Comparison of ENCODE assay signal across 7 cellular contexts in genomic region chr10:101000602-101000991, GRCh38. TPM values are rescaled to one million over a fixed set of nuclear protein-coding genes. Genes with fewer than 3 reads are reported as not detected.
DNase-seq lines count a peak whose midpoint lies in the region; ATAC-seq, FAIRE-seq and TF ChIP-seq lines count a peak whose summit lies in the region.
"Had no signal": no experiment of that assay in that cellular context is flagged by ENCODE, and none has a peak within 500 bp of the region (broad histone marks: within the 10 kb centered on the region; RNA-seq: fewer than 3 reads in every experiment).

No MANE protein-coding gene starts in this region.

- H3K27me3 ChIP-seq in HUES48 (ENCODE audit: control insufficient read depth, insufficient read depth, low read length): no peaks in the 10 kb centered on the region
- no peaks in the 10 kb centered on the region for H3K27me3 ChIP-seq in pancreas

- H3K4me3 ChIP-seq in HUES48 (ENCODE audit: low read depth, low read length) (peak overlapping the region; percentile 88), pancreas (peak overlapping the region in 3 of 4 donors; percentile 47 to 91 (median 88))

- 55 to 72% methylated on average over 7 of the region's 7 CpGs for WGBS in pancreas, 2 donors

- intact Hi-C loops in pancreas (cut with DNase I): no loop called here

- ATAC-seq in pancreas (no peak), HG02759 (IDR thresholded peaks at IDR 0.05; ENCODE audit: unreplicated experiment) (no peak)

- H3K9me3 ChIP-seq in HUES48 (ENCODE audit: control insufficient read depth, insufficient read depth, low read length) (no peaks in the 10 kb centered on the region), pancreas (no peaks in the 10 kb centered on the region)

- 0 out of 2 replicates have a peak overlapping the region, but pooled peaks have one; percentile 70 for H3K9ac ChIP-seq in HUES48 (ENCODE audit: low read depth, low read length)

- peak overlapping the region; percentile 74 for H3K27ac ChIP-seq in HUES48 (ENCODE audit: low read depth, low read length)
- H3K27ac ChIP-seq in cingulate gyrus (ENCODE audit: low read depth, low read length): peak overlapping the region; percentile 95
- peak overlapping the region; percentile 57 to 99 (median 98) for H3K27ac ChIP-seq in pancreas

- FAIRE-seq in pancreas (lab: Jason Lieb, UNC): no peak

- no peak for TF ChIP-seq CTCF in pancreas (IDR thresholded peaks at IDR 0.05)

- DNase-seq in pancreas: no peak
- no peak for DNase-seq in COR-L47 (lab: John Stamatoyannopoulos, UW)
- DNase-seq in GM19238 (ENCODE audit: insufficient read length, low spot score): no peak
- DNase-seq: activated CD4-positive, CD25-positive, alpha-beta regulatory T cell had no signal

- H3K4me1 ChIP-seq in HUES48 (ENCODE audit: control insufficient read depth, insufficient read depth, low read length) (peaks cover 18% of the 10 kb centered on the region), pancreas (peaks cover 0 to 20% (median 8%) of the 10 kb centered on the region in 3 donors)

- peaks cover 33% of the 10 kb centered on the region for H3K36me3 ChIP-seq in HUES48 (ENCODE audit: control insufficient read depth, insufficient read depth, low read length)
- H3K36me3 ChIP-seq in pancreas: peaks cover 0 to 7% (median 5%) of the 10 kb centered on the region in 3 donors

RNA-seq across cellular contexts. Expression of gene LZTS2, which starts 1.0 kb away (rescaled TPM):
- 10 to 100 TPM; 10.5 to 26.5 (median 14.4) TPM for total RNA-seq in pancreas
- polyA plus RNA-seq in pancreas: 10 to 100 TPM; 41.1 to 52.2 TPM

RNA-seq across cellular contexts. Expression of gene TWNK, which starts 13.3 kb away (rescaled TPM):
- 1 to 10 TPM; 1.7 to 5.4 (median 3.8) TPM for total RNA-seq in pancreas
- 1 to 10 TPM; 3.1 to 3.2 TPM for polyA plus RNA-seq in pancreas

RNA-seq across cellular contexts. Expression of gene MRPL43, which starts 13.3 kb away (rescaled TPM):
- total RNA-seq in pancreas: 10 to 100 TPM; 31.0 to 49.3 (median 36.2) TPM
- polyA plus RNA-seq in pancreas: 10 to 100 TPM; 67.7 to 93.5 TPM

RNA-seq across cellular contexts. Expression of gene PDZD7, which starts 30.3 kb away (rescaled TPM):
- total RNA-seq in pancreas: under 1 TPM; 0.18 to 0.49 (median 0.27) TPM
- under 1 TPM; 0.89 to 0.99 TPM for polyA plus RNA-seq in pancreas

RNA-seq across cellular contexts. Expression of gene SFXN3, which starts 30.4 kb away (rescaled TPM):
- 10 to 100 TPM in 5 of 6 donors, 1 to 10 TPM in 1; 8.2 to 33.5 (median 13.8) TPM for total RNA-seq in pancreas
- 10 to 100 TPM; 19.2 to 19.3 TPM for polyA plus RNA-seq in pancreas
